ENCODE assay signal across 9 cellular contexts in genomic region chr3:121883507-121883906, GRCh38.
DNase-seq lines count a peak whose midpoint lies in the region; ATAC-seq and TF ChIP-seq lines count a peak whose summit lies in the region.
"Had no signal": no experiment of that assay in that cellular context is flagged by ENCODE, and none has a peak within 500 bp of the region (broad histone marks: within the 10 kb centered on the region; RNA-seq: fewer than 3 reads in every experiment).

No MANE protein-coding gene starts in this region.

- peak; percentile 23 for DNase-seq in 8988T
- no peak for DNase-seq in GM06990 (ENCODE audit: extremely low read depth, insufficient read length)
- DNase-seq in fibroblast of pulmonary artery (ENCODE audit: low read depth): peak; percentile 54
- DNase-seq in effector memory CD8-positive, alpha-beta T cell: no peak
- DNase-seq: T-cell had no signal

- H3K4me3 Mint-ChIP-seq in effector memory CD8-positive, alpha-beta T cell: no peak overlapping the region
- H3K4me3 Mint-ChIP-seq: T-cell had no signal

- H3K9me2 ChIP-seq in OCI-LY1 (ENCODE audit: low read depth, low read length): no peaks in the 10 kb centered on the region

- no peak overlapping the region for H2AFZ ChIP-seq in OCI-LY1 (ENCODE audit: low read length)

- no peaks in the 10 kb centered on the region for H3K4me1 ChIP-seq in OCI-LY1 (ENCODE audit: insufficient read depth, low read length, severe bottlenecking)

- H3K4me3 ChIP-seq in GM06990 (replicated peaks; ENCODE audit: low read depth, low read length) (no peak overlapping the region), OCI-LY1 (ENCODE audit: low read depth, low read length, poor library complexity, severe bottlenecking) (no peak overlapping the region), fibroblast of pulmonary artery (replicated peaks; ENCODE audit: low read depth, low read length) (no peak overlapping the region)

- no peaks in the 10 kb centered on the region for H3K79me2 ChIP-seq in OCI-LY1 (ENCODE audit: insufficient read depth, low read length)

- H3K4me1 Mint-ChIP-seq in effector memory CD8-positive, alpha-beta T cell (ENCODE audit: low read depth in 2 of 2): no peaks in the 10 kb centered on the region
- H3K4me1 Mint-ChIP-seq: T-cell had no signal

- H3K9me3 Mint-ChIP-seq in effector memory CD8-positive, alpha-beta T cell: no peaks in the 10 kb centered on the region
- H3K9me3 Mint-ChIP-seq: T-cell had no signal

- no peaks in the 10 kb centered on the region for H3K36me3 Mint-ChIP-seq in effector memory CD8-positive, alpha-beta T cell (ENCODE audit: insufficient read depth)

- H3K36me3 ChIP-seq in GM06990 (ENCODE audit: control insufficient read depth, insufficient read depth, low read length): peaks cover 3% of the 10 kb centered on the region
- peaks cover 17% of the 10 kb centered on the region; the same call in 1 of the 2 replicates for H3K36me3 ChIP-seq in OCI-LY1 (ENCODE audit: insufficient read depth, low read length)

- no peaks in the 10 kb centered on the region for H3K27me3 Mint-ChIP-seq in effector memory CD8-positive, alpha-beta T cell
- H3K27me3 Mint-ChIP-seq: T-cell had no signal

- H3K9me3 ChIP-seq in OCI-LY1 (ENCODE audit: low read length): no peaks in the 10 kb centered on the region

- no peak overlapping the region for H3K27ac Mint-ChIP-seq in effector memory CD8-positive, alpha-beta T cell
- H3K27ac Mint-ChIP-seq: T-cell had no signal

- no peak for ATAC-seq in HG03025 (IDR thresholded peaks at IDR 0.05; ENCODE audit: low FRiP score, unreplicated experiment)
- ATAC-seq in GM21526 (IDR thresholded peaks at IDR 0.05; ENCODE audit: low FRiP score, unreplicated experiment): no peak
- ATAC-seq in GM18861 (IDR thresholded peaks at IDR 0.05; ENCODE audit: unreplicated experiment): no peak
- no peak for ATAC-seq in effector memory CD8-positive, alpha-beta T cell (replicated peaks)
- ATAC-seq: T-cell had no signal

- no peaks in the 10 kb centered on the region for H3K27me3 ChIP-seq in GM06990 (replicated peaks; ENCODE audit: control insufficient read depth, insufficient read depth, low read length)
- H3K27me3 ChIP-seq in OCI-LY1 (ENCODE audit: insufficient read depth, low read length): no peaks in the 10 kb centered on the region

- H3K4me2 ChIP-seq in OCI-LY1 (ENCODE audit: low read length): no peak overlapping the region

- no peak overlapping the region for H3K27ac ChIP-seq in OCI-LY1 (ENCODE audit: low read depth, low read length, poor library complexity, severe bottlenecking)

- no peaks in the 10 kb centered on the region for H3F3A ChIP-seq in OCI-LY1 (ENCODE audit: insufficient read depth, low read length)

- peak; percentile 18 for TF ChIP-seq CTCF in GM06990 (IDR thresholded peaks at IDR 0.05; ENCODE audit: insufficient read depth, low read length, poor library complexity, severe bottlenecking)
- TF ChIP-seq CTCF in OCI-LY1 (IDR thresholded peaks at IDR 0.05; ENCODE audit: low read length): peak; percentile 66
- TF ChIP-seq CTCF in fibroblast of pulmonary artery (IDR thresholded peaks at IDR 0.05; ENCODE audit: low read length, missing control alignments): peak; percentile 45

- no peak overlapping the region for H3K9ac ChIP-seq in OCI-LY1 (ENCODE audit: low read length)

- H4K20me1 ChIP-seq in OCI-LY1 (ENCODE audit: insufficient read depth, low read length): no peaks in the 10 kb centered on the region

Comparison
In these comparisons a context has a peak if more than half of its experiments do, and no peak if none do; other contexts are left out.
1. DNase-seq: peak in 8988T (single experiment) and fibroblast of pulmonary artery (single experiment); none in GM06990 (single experiment) and effector memory CD8-positive, alpha-beta T cell (0 of 3).
2. Peak in every context shown above with its lines, with median percentiles within 50 percentile points of each other: CTCF ChIP-seq.